In genomic region chr2:136131484-136131960, GRCh38 we compare ENCODE assay signal across 9 cellular contexts. TPM values are rescaled to one million over a fixed set of nuclear protein-coding genes. Genes with fewer than 3 reads are reported as not detected.
DNase-seq lines count a peak whose midpoint lies in the region; ATAC-seq and TF ChIP-seq lines count a peak whose summit lies in the region.
"Had no signal": no experiment of that assay in that cellular context is flagged by ENCODE, and none has a peak within 500 bp of the region (broad histone marks: within the 10 kb centered on the region; RNA-seq: fewer than 3 reads in every experiment).

No MANE protein-coding gene starts in this region.

- intact Hi-C loops in activated CD4-positive, alpha-beta memory T cell treated with anti-CD3 and anti-CD28 coated beads for 36 hours (cut with micrococcal nuclease) = loop anchor here (5.0 kb wide), 4 partner anchors 169 to 1079 kb away; partner anchors contain the start of gene RAB3GAP1
- intact Hi-C loops in spleen (cut with DNase I; ENCODE audit: low total_unique reads) = no loop called here

- TF ChIP-seq CTCF in spleen (IDR thresholded peaks at IDR 0.05 in 8 of 11, conservative IDR thresholded peaks at IDR 0.05 in 3 of 11) = no peak

- H3K27ac Mint-ChIP-seq in activated CD4-positive, alpha-beta memory T cell treated with anti-CD3 and anti-CD28 coated beads for 36 hours = peak overlapping the region; percentile 84

- H3K4me3 ChIP-seq in spleen (peak overlapping the region in 2 of 8 donors; percentile 8 to 41), SJCRH30 (no peak overlapping the region)
- H3K4me3 ChIP-seq: thoracic aorta had no signal

- DNase-seq in activated CD4-positive, alpha-beta memory T cell treated with anti-CD3 and anti-CD28 coated beads for 36 hours = peak; percentile 48
- DNase-seq in spleen (no peak), NCI-H1436 (lab: John Stamatoyannopoulos, UW) (no peak), SJCRH30 (no peak)
- DNase-seq: right cardiac atrium had no signal

- H3K9me3 Mint-ChIP-seq in activated CD4-positive, alpha-beta memory T cell treated with anti-CD3 and anti-CD28 coated beads for 36 hours = no peaks in the 10 kb centered on the region

- no peaks in the 10 kb centered on the region for H3K36me3 Mint-ChIP-seq in activated CD4-positive, alpha-beta memory T cell treated with anti-CD3 and anti-CD28 coated beads for 36 hours

- ATAC-seq in GM19463 (IDR thresholded peaks at IDR 0.05; ENCODE audit: unreplicated experiment) (peak; percentile 0), HG03135 (IDR thresholded peaks at IDR 0.05; ENCODE audit: unreplicated experiment) (peak; percentile 11), HG03039 (IDR thresholded peaks at IDR 0.05; ENCODE audit: unreplicated experiment) (no peak)
- ATAC-seq: right cardiac atrium had no signal

- CTCF ChIA-PET in activated CD4-positive, alpha-beta memory T cell treated with anti-CD3 and anti-CD28 coated beads for 36 hours (lab: Charles Lee) = interaction anchor here (0.6 to 3.1 kb wide), 4 partner anchors 107 to 246 kb away, joined by 4 to 16 read pairs (median 4); no protein-coding TSS in a partner anchor

- H3K27me3 Mint-ChIP-seq in activated CD4-positive, alpha-beta memory T cell treated with anti-CD3 and anti-CD28 coated beads for 36 hours = peaks cover 7% of the 10 kb centered on the region

- H3K27ac ChIP-seq in spleen = peak overlapping the region; percentile 69 to 96 (median 90)
- H3K27ac ChIP-seq in SJCRH30 = no peak overlapping the region

- 51 to 66% (median 61%) methylated on average over 10 of the region's 10 CpGs for WGBS in spleen, 5 donors

- no peak for TF ChIP-seq POLR2A in spleen (IDR thresholded peaks at IDR 0.05)

- H3K4me1 ChIP-seq in spleen = peaks cover 35 to 97% (median 76%) of the 10 kb centered on the region in 6 donors
- H3K4me1 ChIP-seq in SJCRH30 = peaks cover 12% of the 10 kb centered on the region

- H3K36me3 ChIP-seq in spleen = no peaks in the 10 kb centered on the region
- H3K36me3 ChIP-seq in SJCRH30 = no peaks in the 10 kb centered on the region
- H3K36me3 ChIP-seq: thoracic aorta had no signal

- H3K27me3 ChIP-seq in spleen (replicated peaks in 1 of 7) (no peaks in the 10 kb centered on the region), SJCRH30 (no peaks in the 10 kb centered on the region; the same call in 1 of the 2 replicates)

- H3K4me1 Mint-ChIP-seq in activated CD4-positive, alpha-beta memory T cell treated with anti-CD3 and anti-CD28 coated beads for 36 hours (ENCODE audit: low read depth) = peaks cover 96% of the 10 kb centered on the region

- no peaks in the 10 kb centered on the region for H3K9me3 ChIP-seq in spleen
- no peaks in the 10 kb centered on the region for H3K9me3 ChIP-seq in SJCRH30 (replicated peaks)
- H3K9me3 ChIP-seq: thoracic aorta had no signal

- POLR2A ChIA-PET in activated CD4-positive, alpha-beta memory T cell treated with anti-CD3 and anti-CD28 coated beads for 36 hours (lab: Charles Lee) = interaction anchor here (1.4 to 3.2 kb wide), 7 partner anchors 15 to 251 kb away, joined by 3 to 13 read pairs (median 7); no protein-coding TSS in a partner anchor

- H3K4me3 Mint-ChIP-seq in activated CD4-positive, alpha-beta memory T cell treated with anti-CD3 and anti-CD28 coated beads for 36 hours = peak overlapping the region; percentile 64

RNA-seq across cellular contexts. Expression of gene CXCR4, which starts 13.6 kb away (rescaled TPM):
- total RNA-seq in activated CD4-positive, alpha-beta memory T cell treated with anti-CD3 and anti-CD28 coated beads for 36 hours = 100 to 1,000 TPM; 139 to 141 TPM
- total RNA-seq in spleen = 100 to 1,000 TPM; 204 to 499 (median 323) TPM
- polyA plus RNA-seq in spleen = 100 to 1,000 TPM; 274 to 626 (median 286) TPM
- 161 and 164 TPM in 2 replicates for total RNA-seq in SJCRH30 (2014; rRNA removed; shearing (Covaris generic))
